Comparison of ENCODE assay signal across 1 cellular context in the genomic region with DNA sequence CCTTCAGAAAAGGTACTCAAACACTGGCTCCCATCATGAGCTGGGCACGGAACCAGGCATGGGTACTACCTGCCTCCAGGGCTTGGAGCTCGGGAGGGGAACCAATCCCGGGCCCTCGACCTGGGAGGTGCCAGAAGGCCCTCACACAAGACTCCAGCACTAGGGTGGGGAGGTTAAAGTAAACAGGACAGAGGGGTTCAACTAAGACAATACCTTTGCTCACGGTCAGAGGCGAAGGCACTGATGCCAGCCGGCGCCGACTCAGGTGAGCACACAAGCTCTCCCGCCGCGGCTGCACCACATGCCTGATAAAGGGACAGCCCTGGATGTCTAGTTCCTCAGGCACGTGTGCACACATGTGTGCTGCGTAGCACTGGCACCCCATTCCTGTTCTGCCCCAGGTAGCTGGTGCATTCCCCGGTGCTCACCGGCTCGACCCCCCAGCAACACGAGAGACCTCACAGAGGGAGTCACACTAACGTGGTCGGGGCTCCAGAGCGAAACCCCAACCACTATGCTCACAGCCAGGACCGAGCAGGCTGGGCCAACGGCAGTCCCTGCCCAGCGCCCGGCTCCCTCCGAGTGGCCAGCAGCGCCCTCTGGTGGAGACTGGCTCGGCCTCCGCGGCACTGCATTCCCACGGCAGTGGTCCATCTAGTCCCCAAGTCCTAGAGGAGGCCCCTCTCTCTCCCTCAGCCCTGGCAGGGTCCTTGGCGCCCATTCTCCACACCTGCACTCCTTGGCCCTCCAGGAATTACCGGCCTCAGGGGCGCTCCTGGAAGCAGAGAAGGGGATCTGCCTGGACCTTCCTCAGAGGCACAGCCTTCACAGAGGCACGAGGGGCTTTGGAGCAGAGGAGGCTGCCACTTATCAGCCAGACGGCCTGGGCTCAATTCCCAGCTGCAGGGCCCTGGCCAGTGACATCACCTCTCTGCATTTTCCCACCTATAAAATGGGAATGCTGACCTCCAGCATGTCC.
TF ChIP-seq lines count a peak whose summit lies in the region.

No MANE protein-coding gene starts in this region.

TF ChIP-seq in neural cell, 6 proteins besides CTCF, POLR2A, EP300 and RAD21 (continued from another document):
- TF ChIP-seq, protein P1, sequence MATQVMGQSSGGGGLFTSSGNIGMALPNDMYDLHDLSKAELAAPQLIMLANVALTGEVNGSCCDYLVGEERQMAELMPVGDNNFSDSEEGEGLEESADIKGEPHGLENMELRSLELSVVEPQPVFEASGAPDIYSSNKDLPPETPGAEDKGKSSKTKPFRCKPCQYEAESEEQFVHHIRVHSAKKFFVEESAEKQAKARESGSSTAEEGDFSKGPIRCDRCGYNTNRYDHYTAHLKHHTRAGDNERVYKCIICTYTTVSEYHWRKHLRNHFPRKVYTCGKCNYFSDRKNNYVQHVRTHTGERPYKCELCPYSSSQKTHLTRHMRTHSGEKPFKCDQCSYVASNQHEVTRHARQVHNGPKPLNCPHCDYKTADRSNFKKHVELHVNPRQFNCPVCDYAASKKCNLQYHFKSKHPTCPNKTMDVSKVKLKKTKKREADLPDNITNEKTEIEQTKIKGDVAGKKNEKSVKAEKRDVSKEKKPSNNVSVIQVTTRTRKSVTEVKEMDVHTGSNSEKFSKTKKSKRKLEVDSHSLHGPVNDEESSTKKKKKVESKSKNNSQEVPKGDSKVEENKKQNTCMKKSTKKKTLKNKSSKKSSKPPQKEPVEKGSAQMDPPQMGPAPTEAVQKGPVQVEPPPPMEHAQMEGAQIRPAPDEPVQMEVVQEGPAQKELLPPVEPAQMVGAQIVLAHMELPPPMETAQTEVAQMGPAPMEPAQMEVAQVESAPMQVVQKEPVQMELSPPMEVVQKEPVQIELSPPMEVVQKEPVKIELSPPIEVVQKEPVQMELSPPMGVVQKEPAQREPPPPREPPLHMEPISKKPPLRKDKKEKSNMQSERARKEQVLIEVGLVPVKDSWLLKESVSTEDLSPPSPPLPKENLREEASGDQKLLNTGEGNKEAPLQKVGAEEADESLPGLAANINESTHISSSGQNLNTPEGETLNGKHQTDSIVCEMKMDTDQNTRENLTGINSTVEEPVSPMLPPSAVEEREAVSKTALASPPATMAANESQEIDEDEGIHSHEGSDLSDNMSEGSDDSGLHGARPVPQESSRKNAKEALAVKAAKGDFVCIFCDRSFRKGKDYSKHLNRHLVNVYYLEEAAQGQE (IDR thresholded peaks at IDR 0.05; ENCODE audit: borderline replicate concordance) = no peak
- TF ChIP-seq MXI1 (conservative IDR thresholded peaks at IDR 0.05; ENCODE audit: poor library complexity, severe bottlenecking) = no peak
